ENCODE assay signal across 10 cellular contexts in the genomic region with DNA sequence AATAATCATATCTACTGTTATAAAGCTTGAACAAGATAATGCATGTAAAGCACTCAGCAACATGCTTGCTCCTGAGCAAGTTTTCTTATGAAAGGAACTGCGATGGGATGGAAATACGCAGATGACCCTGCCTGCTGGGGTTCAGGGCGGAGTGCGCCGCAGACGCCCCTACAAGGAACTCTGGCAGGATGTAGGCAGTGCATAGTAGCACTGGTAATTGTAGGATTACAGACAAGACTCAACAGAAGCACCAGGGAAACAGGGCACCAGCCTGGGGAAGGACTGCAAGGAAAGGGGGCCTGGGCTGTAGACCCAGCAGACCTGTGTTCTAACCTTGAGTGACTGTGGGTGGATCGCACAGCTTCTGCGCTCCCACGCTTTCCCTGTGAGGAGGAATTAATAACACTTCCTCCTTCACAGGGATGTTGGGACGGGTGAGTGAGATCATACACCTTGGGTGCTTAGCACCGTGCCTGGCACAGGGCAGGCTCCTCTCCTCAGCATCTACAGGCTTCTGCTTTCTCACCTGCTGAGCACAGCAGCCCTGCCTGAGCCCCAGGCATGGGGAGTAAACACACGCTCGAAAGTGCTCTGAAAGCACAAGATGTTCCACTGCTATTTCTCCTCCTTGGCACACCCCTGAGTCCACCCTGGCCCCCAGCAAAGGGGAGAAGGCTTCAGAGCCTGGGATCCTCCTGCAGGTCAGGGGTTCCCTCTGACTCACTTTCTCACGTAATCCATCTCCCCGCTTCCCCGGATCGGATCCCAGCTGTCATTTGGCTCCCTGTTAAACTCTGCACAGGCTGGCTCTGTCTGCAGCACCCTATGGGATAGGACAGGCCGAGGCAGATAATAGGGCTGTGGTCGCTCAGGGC. TPM values are rescaled to one million over a fixed set of nuclear protein-coding genes. Genes with fewer than 3 reads are reported as not detected.
DNase-seq lines count a peak whose midpoint lies in the region; ATAC-seq, FAIRE-seq and TF ChIP-seq lines count a peak whose summit lies in the region.
"Had no signal": no experiment of that assay in that cellular context is flagged by ENCODE, and none has a peak within 500 bp of the region (broad histone marks: within the 10 kb centered on the region; RNA-seq: fewer than 3 reads in every experiment).

No MANE protein-coding gene starts in this region.

- peaks cover 42 to 77% (median 75%) of the 10 kb centered on the region in 4 donors for H3K4me1 Mint-ChIP-seq in naive thymus-derived CD8-positive, alpha-beta T cell

- ATAC-seq in A549 (no peak), IMR-90 (ENCODE audit: low read depth) (peak; percentile 59), esophagus mucosa (peak; percentile 82), GM19467 (IDR thresholded peaks at IDR 0.05; ENCODE audit: unreplicated experiment) (no peak)
- no peak for ATAC-seq in naive thymus-derived CD8-positive, alpha-beta T cell

- peak overlapping the region; percentile 17; the same call in 1 of the 2 replicates for H4K91ac ChIP-seq in IMR-90 (ENCODE audit: insufficient read depth, low read depth, low read length)

- H3K9me3 Mint-ChIP-seq in naive thymus-derived CD8-positive, alpha-beta T cell: no peaks in the 10 kb centered on the region
- H3K9me3 Mint-ChIP-seq: CD8-positive, alpha-beta memory T cell had no signal

- no peak overlapping the region for H2BK20ac ChIP-seq in IMR-90 (ENCODE audit: low read depth, low read length)

- TF ChIP-seq POLR2A in A549 (IDR thresholded peaks at IDR 0.05; ENCODE audit: low read length): no peak
- no peak; the same call in 1 of the 2 replicates for TF ChIP-seq POLR2A in IMR-90 (IDR thresholded peaks at IDR 0.05; ENCODE audit: low read depth, low read length)

- H3K4me3 ChIP-seq in A549: no peak overlapping the region
- no peak overlapping the region for H3K4me3 ChIP-seq in IMR-90 (ENCODE audit: insufficient read depth, low read depth, low read length)

- POLR2A ChIA-PET in A549 (lab: Yijun Ruan, JAX): no interaction called here
- POLR2A ChIA-PET in IMR-90 (lab: Charles Lee; ENCODE audit: unreplicated experiment): no interaction called here
- POLR2A ChIA-PET in naive thymus-derived CD8-positive, alpha-beta T cell (lab: Charles Lee): interaction anchor here (1.0 to 1.7 kb wide), 2 partner anchors 10 to 19 kb away, joined by 3 to 6 read pairs; a partner anchor contains a TSS

- peak overlapping the region in 1 of 2 experiments; percentile 24; a peak in 1 of 4 replicates for H4K8ac ChIP-seq in IMR-90 (ENCODE audit: low read depth in 2 of 2, low read length in 2 of 2)

- no peak for FAIRE-seq in A549 (lab: Jason Lieb, UNC)

- dilution Hi-C loops in IMR-90 (cut with HindIII; ENCODE audit: low sequenced_read_pairs, unreplicated experiment): no loop called here

- H3K9ac ChIP-seq in IMR-90 (ENCODE audit: low read depth, low read length): no peak overlapping the region

- H3K9me3 ChIP-seq in A549 (no peaks in the 10 kb centered on the region), IMR-90 (ENCODE audit: control insufficient read depth, insufficient read depth, low read length) (no peaks in the 10 kb centered on the region)

- H3K4me2 ChIP-seq in A549: no peak overlapping the region
- peak overlapping the region; percentile 33; the same call in 1 of the 2 replicates for H3K4me2 ChIP-seq in IMR-90 (ENCODE audit: low read depth, low read length)

- peak overlapping the region; percentile 80 for H2AK9ac ChIP-seq in IMR-90 (replicated peaks; ENCODE audit: low read depth, low read length, poor library complexity)

- in situ Hi-C loops in IMR-90 (cut with MboI; ENCODE audit: low sequenced_read_pairs): no loop called here

- intact Hi-C loops in IMR-90 (cut with micrococcal nuclease): no loop called here

- H3K18ac ChIP-seq in IMR-90 (ENCODE audit: low read depth, low read length): no peak overlapping the region

- H3K14ac ChIP-seq in IMR-90 (replicated peaks; ENCODE audit: low read depth, low read length): no peak overlapping the region

- H3K4me1 ChIP-seq in A549: peaks cover 30% of the 10 kb centered on the region
- peaks cover 41% of the 10 kb centered on the region for H3K4me1 ChIP-seq in IMR-90 (ENCODE audit: control insufficient read depth, insufficient read depth, low read length)

- H3K27ac ChIP-seq in A549: peak overlapping the region; percentile 22 to 45; a peak in 2 of 6 replicates
- H3K27ac ChIP-seq in IMR-90 (ENCODE audit: insufficient read depth, low read length): peak overlapping the region; percentile 15

- TF ChIP-seq CTCF in A549 (IDR thresholded peaks at IDR 0.05): no peak
- no peak for TF ChIP-seq CTCF in IMR-90 (conservative IDR thresholded peaks at IDR 0.05; ENCODE audit: low read depth, low read length)

- no peak overlapping the region for H4K5ac ChIP-seq in IMR-90 (ENCODE audit: low read depth, low read length)

- H3K36me3 ChIP-seq in IMR-90 (ENCODE audit: control insufficient read depth, insufficient read depth, low read length): peaks cover 18% of the 10 kb centered on the region

- no peak overlapping the region for H2BK15ac ChIP-seq in IMR-90 (ENCODE audit: low read depth, low read length)

- H3K4me3 Mint-ChIP-seq in naive thymus-derived CD8-positive, alpha-beta T cell: peak overlapping the region in 6 of 10 donors; percentile 10 to 47 (median 28)
- H3K4me3 Mint-ChIP-seq: CD8-positive, alpha-beta memory T cell had no signal

- peaks cover 58% of the 10 kb centered on the region for H3K9me1 ChIP-seq in IMR-90 (ENCODE audit: insufficient read depth, low read length)

- no peak overlapping the region; the same call in 1 of the 2 replicates for H3K4ac ChIP-seq in IMR-90 (ENCODE audit: low read depth, low read length)

- TF ChIP-seq RAD21 in A549 (conservative IDR thresholded peaks at IDR 0.05 in 1 of 2, IDR thresholded peaks at IDR 0.05 in 1 of 2) (no peak), IMR-90 (IDR thresholded peaks at IDR 0.05; ENCODE audit: low read length) (no peak)

- H4K20me1 ChIP-seq in IMR-90 (ENCODE audit: insufficient read depth, low read length): peaks cover 96% of the 10 kb centered on the region

- H3K23ac ChIP-seq in IMR-90 (ENCODE audit: low read depth, low read length): peak overlapping the region; percentile 8; the same call in 1 of the 2 replicates

- no peak overlapping the region for H2AFZ ChIP-seq in IMR-90 (replicated peaks; ENCODE audit: low read length, poor library complexity)

- no peak for TF ChIP-seq EP300 in A549 (IDR thresholded peaks at IDR 0.05)

- no peaks in the 10 kb centered on the region for H3K27me3 Mint-ChIP-seq in naive thymus-derived CD8-positive, alpha-beta T cell

- peak overlapping the region in 9 of 10 donors; percentile 37 to 83 (median 69) for H3K27ac Mint-ChIP-seq in naive thymus-derived CD8-positive, alpha-beta T cell

- H2AK5ac ChIP-seq in IMR-90 (ENCODE audit: low read depth, low read length): peak overlapping the region; percentile 76

- no peak overlapping the region for H3K56ac ChIP-seq in IMR-90 (ENCODE audit: extremely low read depth, insufficient read depth, low read length)

- 93% methylated on average over 19 of the region's 19 CpGs for WGBS in A549 (ENCODE audit: missing lambda C conversion rate)
- WGBS in IMR-90 (ENCODE audit: extremely low coverage in 2 of 2, insufficient read length in 1 of 2), 2 experiments: 28% methylated on average over 3 of the region's 19 CpGs; no CpG with 5 or more reads in 1 of the 2 experiments

- no TSS peak for BruUV-seq in IMR-90 (replicated peaks; lab: Mats Ljungman, UMichigan)

- H3K36me3 Mint-ChIP-seq in naive thymus-derived CD8-positive, alpha-beta T cell: peaks cover 0 to 24% (median 5%) of the 10 kb centered on the region in 3 donors

- CTCF ChIA-PET in A549 (lab: Yijun Ruan, JAX): interaction anchor here (1.5 to 17.2 kb wide), 3 partner anchors 14 to 34 kb away, joined by 4 to 267 read pairs (median 66); a partner anchor contains a TSS
- CTCF ChIA-PET in IMR-90 (lab: Yijun Ruan, JAX): no interaction called here

- H2BK120ac ChIP-seq in IMR-90 (ENCODE audit: low read depth, low read length): peak overlapping the region; percentile 22; the same call in 1 of the 2 replicates

- H3K79me1 ChIP-seq in IMR-90 (ENCODE audit: low read depth in 1 of 2, low read length in 2 of 2): peaks cover 13 to 97% of the 10 kb centered on the region in 2 experiments

- DNase-seq in A549 (ENCODE audit: low read depth in 1 of 2, low spot score in 1 of 2): no peak
- peak; percentile 73 for DNase-seq in IMR-90
- no peak for DNase-seq in naive thymus-derived CD8-positive, alpha-beta T cell
- DNase-seq in mesenteric fat pad (ENCODE audit: low spot score): no peak
- no peak for DNase-seq in stimulated activated naive CD4-positive, alpha-beta T cell (lab: John Stamatoyannopoulos, UW)
- no peak for DNase-seq in DMS79 (lab: John Stamatoyannopoulos, UW)
- DNase-seq: CD8-positive, alpha-beta memory T cell; T-helper 1 cell had no signal

- H3K27me3 ChIP-seq in IMR-90 (ENCODE audit: control insufficient read depth, insufficient read depth, low read length): no peaks in the 10 kb centered on the region

- H2BK5ac ChIP-seq in IMR-90 (ENCODE audit: low read depth, low read length, poor library complexity, severe bottlenecking): peak overlapping the region; percentile 4

RNA-seq across cellular contexts. Expression of a gene that starts 19.2 kb away (rescaled TPM):
- polyA plus RNA-seq in A549 (2011; rRNA removed) (14.8 and 17.4 TPM in 2 replicates), A549 (2017; fragmentation: RNase III; extraction: RNeasy Plus Mini Kit Qiagen cat#74134 plus additional on column Dnase treatment) (18.3 to 21.0 TPM (median 19.8 TPM) in 3 replicates), IMR-90 (2012; rRNA removed) (31.9 and 38.1 TPM in 2 replicates)
- 8.0 and 12.1 TPM in 2 replicates for polyA plus RNA-seq in A549 (2012; cell fraction: cytosol; rRNA removed)
- polyA plus RNA-seq in A549 (2012; cell fraction: nucleus; rRNA removed): 17.9 and 19.4 TPM in 2 replicates
- 20.6 and 23.2 TPM in 2 replicates for polyA minus RNA-seq in A549 (2011; rRNA and poly(A)+ RNA removed)
- total RNA-seq in IMR-90 (2012; rRNA removed) (7.2 and 7.5 TPM in 2 replicates), esophagus mucosa (74.4 TPM), mesenteric fat pad (48.3 TPM)
- 24.7 and 46.9 TPM in 2 replicates for polyA plus RNA-seq in IMR-90 (2012; cell fraction: cytosol; rRNA removed)
- 64.8 and 65.2 TPM in 2 replicates for polyA plus RNA-seq in IMR-90 (2012; cell fraction: nucleus; rRNA removed; ENCODE audit: low replicate concordance)
- 10 to 100 TPM; 14.2 to 16.0 TPM for total RNA-seq in naive thymus-derived CD8-positive, alpha-beta T cell
- 10 to 100 TPM; 10.6 to 16.0 (median 15.6) TPM for polyA plus RNA-seq in naive thymus-derived CD8-positive, alpha-beta T cell

RNA-seq across cellular contexts. Expression of a gene that starts 34.6 kb away (rescaled TPM):
- 0.16 and 0.22 TPM in 2 replicates for polyA plus RNA-seq in A549 (2011; rRNA removed)
- polyA plus RNA-seq in A549 (2012; cell fraction: cytosol; rRNA removed): 0.03 and 0.12 TPM in 2 replicates
- 0.07 TPM in 1 of 2 replicates, not detected in the other for polyA plus RNA-seq in A549 (2012; cell fraction: nucleus; rRNA removed)
- 0.17 to 0.32 TPM (median 0.25 TPM) in 3 replicates for polyA plus RNA-seq in A549 (2017; fragmentation: RNase III; extraction: RNeasy Plus Mini Kit Qiagen cat#74134 plus additional on column Dnase treatment)
- polyA minus RNA-seq in A549 (2011; rRNA and poly(A)+ RNA removed): 0.50 TPM in 1 of 2 replicates, not detected in the other
- total RNA-seq in IMR-90 (2012; rRNA removed): 0.36 and 0.83 TPM in 2 replicates
- polyA plus RNA-seq in IMR-90 (2012; rRNA removed): 0.57 and 0.72 TPM in 2 replicates
- 0.03 and 0.09 TPM in 2 replicates for polyA plus RNA-seq in IMR-90 (2012; cell fraction: cytosol; rRNA removed)
- polyA plus RNA-seq in IMR-90 (2012; cell fraction: nucleus; rRNA removed; ENCODE audit: low replicate concordance): 0.14 and 1.3 TPM in 2 replicates
- total RNA-seq in esophagus mucosa: 0.12 TPM
- not detected for total RNA-seq in naive thymus-derived CD8-positive, alpha-beta T cell
- not detected for polyA plus RNA-seq in naive thymus-derived CD8-positive, alpha-beta T cell
- total RNA-seq in mesenteric fat pad: 0.64 TPM
- polyA plus RNA-seq: CD8-positive, alpha-beta memory T cell had no signal

RNA-seq across cellular contexts. Expression of a gene that starts 50.1 kb away (rescaled TPM):
- 5.7 and 6.3 TPM in 2 replicates for polyA plus RNA-seq in A549 (2011; rRNA removed)
- 1.7 and 2.1 TPM in 2 replicates for polyA plus RNA-seq in A549 (2012; cell fraction: cytosol; rRNA removed)
- 0.80 and 3.0 TPM in 2 replicates for polyA plus RNA-seq in A549 (2012; cell fraction: nucleus; rRNA removed)
- 1.3 to 1.9 TPM (median 1.8 TPM) in 3 replicates for polyA plus RNA-seq in A549 (2017; fragmentation: RNase III; extraction: RNeasy Plus Mini Kit Qiagen cat#74134 plus additional on column Dnase treatment)
- 1.6 and 2.8 TPM in 2 replicates for polyA minus RNA-seq in A549 (2011; rRNA and poly(A)+ RNA removed)
- total RNA-seq in IMR-90 (2012; rRNA removed): 1.9 and 2.3 TPM in 2 replicates
- polyA plus RNA-seq in IMR-90 (2012; rRNA removed): 1.1 and 1.4 TPM in 2 replicates
- 1.0 and 3.0 TPM in 2 replicates for polyA plus RNA-seq in IMR-90 (2012; cell fraction: cytosol; rRNA removed)
- 1.2 and 2.8 TPM in 2 replicates for polyA plus RNA-seq in IMR-90 (2012; cell fraction: nucleus; rRNA removed; ENCODE audit: low replicate concordance)
- 25.1 TPM for total RNA-seq in esophagus mucosa
- total RNA-seq in naive thymus-derived CD8-positive, alpha-beta T cell: 1 to 10 TPM; 1.4 to 1.5 TPM
- polyA plus RNA-seq in naive thymus-derived CD8-positive, alpha-beta T cell: 1 to 10 TPM in 2 of 3 donors, under 1 TPM in 1; 0.15 to 2.0 (median 1.1) TPM
- 0.45 TPM for total RNA-seq in mesenteric fat pad

Comparison
In these comparisons a context has a peak if more than half of its experiments do, and no peak if none do; other contexts are left out.
1. ATAC-seq: peak in IMR-90 (single experiment) and esophagus mucosa (single experiment); none in A549 (0 of 2), naive thymus-derived CD8-positive, alpha-beta T cell (0 of 2) and GM19467 (single experiment).